In genomic region chrX:26915064-26915463, GRCh38 we compare ENCODE assay signal across 27 cellular contexts.
DNase-seq lines count a peak whose midpoint lies in the region; ATAC-seq, FAIRE-seq and TF ChIP-seq lines count a peak whose summit lies in the region.
"Had no signal": no experiment of that assay in that cellular context is flagged by ENCODE, and none has a peak within 500 bp of the region (broad histone marks: within the 10 kb centered on the region; RNA-seq: fewer than 3 reads in every experiment).

No MANE protein-coding gene starts in this region.

- H3K9me1 ChIP-seq in endothelial cell of umbilical vein (replicated peaks; ENCODE audit: control insufficient read depth, extremely low read depth, insufficient read depth, low read length), result no peaks in the 10 kb centered on the region

- dilution Hi-C loops in endothelial cell of umbilical vein (cut with MboI; ENCODE audit: extremely low pct_ligation_motif_present, low sequenced_read_pairs), result no loop called here

- no peaks in the 10 kb centered on the region for H3K36me3 ChIP-seq in endothelial cell of umbilical vein (ENCODE audit: control insufficient read depth in 2 of 2, extremely low read depth in 1 of 2, insufficient read depth in 2 of 2, low read length in 2 of 2)
- H3K36me3 ChIP-seq: tibial artery had no signal

- ATAC-seq in Right ventricle myocardium superior (ENCODE audit: poor library complexity), result no peak
- ATAC-seq: activated CD4-positive, alpha-beta T cell treated with anti-CD3 and anti-CD28 coated beads for 36 hours; left cardiac atrium; right cardiac atrium; Right ventricle myocardium inferior had no signal

- H3K27me3 ChIP-seq in endothelial cell of umbilical vein (ENCODE audit: control insufficient read depth in 2 of 2, insufficient read depth in 2 of 2, low read length in 2 of 2), result no peaks in the 10 kb centered on the region
- H3K27me3 ChIP-seq: tibial artery had no signal

- peak; percentile 52 for TF ChIP-seq POLR2A in endothelial cell of umbilical vein (IDR thresholded peaks at IDR 0.05; ENCODE audit: low read depth, low read length)

- H3K79me2 ChIP-seq in endothelial cell of umbilical vein (ENCODE audit: control insufficient read depth, insufficient read depth, low read length), result no peaks in the 10 kb centered on the region
- H3K79me2 ChIP-seq: parathyroid adenoma had no signal

- peak overlapping the region; percentile 90 for H3K27ac ChIP-seq in endothelial cell of umbilical vein (ENCODE audit: insufficient read depth, low read depth, low read length)
- H3K27ac ChIP-seq: 22Rv1, parathyroid adenoma, tibial artery had no signal

- TF ChIP-seq CTCF in endothelial cell of umbilical vein (IDR thresholded peaks at IDR 0.05; ENCODE audit: extremely low read depth in 1 of 2, insufficient read depth in 1 of 2, low read depth in 1 of 2, low read length in 2 of 2), result no peak

- FAIRE-seq in endothelial cell of umbilical vein (lab: Jason Lieb, UNC), result peak; percentile 74

- H3K4me2 ChIP-seq in endothelial cell of umbilical vein (ENCODE audit: insufficient read depth, low read length), result no peak overlapping the region

- POLR2A ChIA-PET in endothelial cell of umbilical vein (lab: Charles Lee), result no interaction called here

- BruUV-seq in endothelial cell of umbilical vein (replicated peaks; lab: Mats Ljungman, UMichigan), result no TSS peak

- peaks cover 28% of the 10 kb centered on the region for H3K4me1 ChIP-seq in endothelial cell of umbilical vein (ENCODE audit: control insufficient read depth, extremely low read depth, insufficient read depth, low read length)
- H3K4me1 ChIP-seq: parathyroid adenoma, tibial artery had no signal

- peak; percentile 11 for DNase-seq in NCI-H146 (lab: John Stamatoyannopoulos, UW)
- no peak for DNase-seq in NCI-H146 treated with DMSO at 0.1 percent for 48 hours (lab: John Stamatoyannopoulos, UW; ENCODE audit: unreplicated experiment)
- peak; percentile 77 for DNase-seq in RKO (ENCODE audit: low spot score)
- DNase-seq in endothelial cell of umbilical vein (ENCODE audit: low read depth, low spot score), result peak; percentile 73
- peak; percentile 47 to 81 for DNase-seq in lung microvascular endothelial cell (ENCODE audit: low read depth in 2 of 2)
- DNase-seq in Right ventricle myocardium superior, result no peak
- DNase-seq in DMS114 treated with DMSO at 0.1 percent for 48 hours (lab: John Stamatoyannopoulos, UW; ENCODE audit: unreplicated experiment), result no peak
- DNase-seq in NCI-H1092 treated with DMSO at 0.1 percent for 48 hours (lab: John Stamatoyannopoulos, UW), result no peak
- DNase-seq: activated CD4-positive, alpha-beta T cell treated with anti-CD3 and anti-CD28 coated beads for 36 hours; activated gamma-delta T cell; activated T-cell treated with anti-CD3 and anti-CD28 coated beads for 4 hours; CD4-positive, alpha-beta memory T cell; cerebellar nuclear complex; DMS 273 treated with DMSO at 0.1 percent for 48 hours; KG1; left cardiac atrium; MV-4-11; NCI-H187; NCI-H2171 treated with DMSO at 0.1 percent for 48 hours; NCI-H774; OCI-M1; right cardiac atrium; stimulated activated CD4-positive, alpha-beta T cell treated with anti-CD3 and anti-CD28 coated beads, Interleukin-2, amount 100 ng/mL, for 24 hours; tibial artery had no signal

- no peak overlapping the region for H3K4me3 ChIP-seq in endothelial cell of umbilical vein (replicated peaks in 1 of 3; ENCODE audit: insufficient read depth in 1 of 3, low read depth in 1 of 3, low read length in 3 of 3)
- H3K4me3 ChIP-seq: tibial artery had no signal

- peak overlapping the region; percentile 31 for H3K9ac ChIP-seq in endothelial cell of umbilical vein (replicated peaks; ENCODE audit: extremely low read depth, insufficient read depth, low read length)
- H3K9ac ChIP-seq: parathyroid adenoma had no signal

- H4K20me1 ChIP-seq in endothelial cell of umbilical vein (replicated peaks; ENCODE audit: control insufficient read depth, extremely low read depth, insufficient read depth, low read length), result no peaks in the 10 kb centered on the region

- no peaks in the 10 kb centered on the region for H3K9me3 ChIP-seq in endothelial cell of umbilical vein (replicated peaks; ENCODE audit: control insufficient read depth, insufficient read depth, low read length)
- H3K9me3 ChIP-seq: tibial artery had no signal

- CTCF ChIA-PET in endothelial cell of umbilical vein (lab: Charles Lee), result interaction anchor here (1.2 kb wide), 1 partner anchor 63 kb away, joined by 5 read pairs; no protein-coding TSS in a partner anchor

- intact Hi-C loops in endothelial cell of umbilical vein (cut with micrococcal nuclease), result loop anchor here (1.0 to 10.0 kb wide), 10 partner anchors 63 to 1393 kb away; no protein-coding TSS in a partner anchor
- intact Hi-C loops in Right ventricle myocardium superior (cut with DNase I), result no loop called here

- H2AFZ ChIP-seq in endothelial cell of umbilical vein (ENCODE audit: low read depth, low read length), result no peak overlapping the region
- H2AFZ ChIP-seq: parathyroid adenoma had no signal

TF ChIP-seq in endothelial cell of umbilical vein, 7 proteins besides CTCF, POLR2A, EP300 and RAD21:
- TF ChIP-seq GATA2 (IDR thresholded peaks at IDR 0.05; ENCODE audit: insufficient read depth, insufficient read length, low read depth, low read length) (peak; percentile 89), POLR2AphosphoS5 (IDR thresholded peaks at IDR 0.05; ENCODE audit: insufficient read depth, low read depth, low read length) (peak; percentile 80), MAX (IDR thresholded peaks at IDR 0.05; ENCODE audit: insufficient read depth, insufficient read length) (no peak), JUN (IDR thresholded peaks at IDR 0.05; ENCODE audit: borderline replicate concordance, insufficient read depth, insufficient read length, low read depth) (peak; percentile 76), FOS (IDR thresholded peaks at IDR 0.05; ENCODE audit: borderline replicate concordance, insufficient read depth, low read length) (peak; percentile 76), EZH2 (IDR thresholded peaks at IDR 0.05; ENCODE audit: borderline replicate concordance, low read depth, low read length, severe bottlenecking) (no peak), MYC (IDR thresholded peaks at IDR 0.05; ENCODE audit: low read depth, low read length) (no peak)

Comparison
In these comparisons a context has a peak if more than half of its experiments do, and no peak if none do; other contexts are left out.
1. DNase-seq: peak in NCI-H146 (single experiment), RKO (single experiment), endothelial cell of umbilical vein (single experiment) and lung microvascular endothelial cell (2 of 2); none in NCI-H146 treated with DMSO at 0.1 percent for 48 hours (single experiment), Right ventricle myocardium superior (single experiment), DMS114 treated with DMSO at 0.1 percent for 48 hours (single experiment) and NCI-H1092 treated with DMSO at 0.1 percent for 48 hours (single experiment).